Comparison of ENCODE assay signal across 13 cellular contexts in the genomic region with DNA sequence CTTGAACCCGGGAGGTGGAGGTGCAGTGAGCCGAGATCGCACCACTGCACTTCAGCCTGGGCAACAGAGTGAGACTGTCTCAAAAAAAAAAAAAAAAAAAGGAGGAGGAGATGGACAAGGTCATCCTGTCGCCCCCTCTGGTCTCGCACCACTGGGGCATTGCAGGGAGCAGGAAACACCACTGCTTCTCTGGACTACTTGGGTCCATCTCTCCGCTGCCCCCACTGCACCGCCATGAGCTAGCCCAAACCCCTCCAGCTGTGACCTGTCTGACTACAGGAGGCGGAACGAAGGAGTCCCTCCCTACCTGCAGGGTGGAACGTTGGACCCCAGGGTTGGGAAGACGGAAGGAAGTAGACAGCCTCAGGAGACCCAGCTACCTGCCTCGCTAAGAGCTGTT. TPM values are rescaled to one million over a fixed set of nuclear protein-coding genes. Genes with fewer than 3 reads are reported as not detected.
DNase-seq lines count a peak whose midpoint lies in the region; ATAC-seq and TF ChIP-seq lines count a peak whose summit lies in the region.
"Had no signal": no experiment of that assay in that cellular context is flagged by ENCODE, and none has a peak within 500 bp of the region (broad histone marks: within the 10 kb centered on the region; RNA-seq: fewer than 3 reads in every experiment).

No MANE protein-coding gene starts in this region.

- H2AFZ ChIP-seq in osteoblast (ENCODE audit: low read length): no peak overlapping the region
- H2AFZ ChIP-seq: GM23248 had no signal

- H3K9me3 ChIP-seq in WERI-Rb-1 (ENCODE audit: severe bottlenecking): no peaks in the 10 kb centered on the region
- no peaks in the 10 kb centered on the region for H3K9me3 ChIP-seq in osteoblast (ENCODE audit: low read depth, low read length)

- no peaks in the 10 kb centered on the region for H3K36me3 ChIP-seq in WERI-Rb-1
- no peaks in the 10 kb centered on the region for H3K36me3 ChIP-seq in osteoblast (ENCODE audit: insufficient read depth, low read length)

- ATAC-seq in left colon: peak; percentile 17
- no peak for ATAC-seq in GM21390 (IDR thresholded peaks at IDR 0.05; ENCODE audit: unreplicated experiment)
- ATAC-seq in HG03439 (IDR thresholded peaks at IDR 0.05; ENCODE audit: unreplicated experiment): no peak

- no peaks in the 10 kb centered on the region for H4K20me1 ChIP-seq in osteoblast (ENCODE audit: insufficient read depth, low read length)

- H3K36me3 Mint-ChIP-seq in chondrocyte (ENCODE audit: low read depth): no peaks in the 10 kb centered on the region
- H3K36me3 Mint-ChIP-seq: CD14-positive monocyte had no signal

- H3K4me3 Mint-ChIP-seq in chondrocyte (ENCODE audit: unreplicated experiment): no peak overlapping the region
- H3K4me3 Mint-ChIP-seq: CD14-positive monocyte had no signal

- H3K27me3 Mint-ChIP-seq in chondrocyte (ENCODE audit: low read depth): peaks cover 24% of the 10 kb centered on the region

- H3K4me2 ChIP-seq in osteoblast (ENCODE audit: insufficient read depth, low read length): no peak overlapping the region

- H3K9me3 Mint-ChIP-seq in chondrocyte (ENCODE audit: low read depth): no peaks in the 10 kb centered on the region

- H3K27ac ChIP-seq in C4-2B (peak overlapping the region; percentile 16; the same call in 1 of the 2 replicates), WERI-Rb-1 (peak overlapping the region; percentile 88), osteoblast (ENCODE audit: low read depth, low read length) (no peak overlapping the region)
- H3K27ac ChIP-seq: GM23248 had no signal

- no peak for TF ChIP-seq CTCF in C4-2B (conservative IDR thresholded peaks at IDR 0.05)
- TF ChIP-seq CTCF in WERI-Rb-1 (IDR thresholded peaks at IDR 0.05; ENCODE audit: low read depth, low read length): no peak
- no peak for TF ChIP-seq CTCF in osteoblast (IDR thresholded peaks at IDR 0.05; ENCODE audit: extremely low read depth, low read depth, low read length)
- no peak for TF ChIP-seq CTCF in chondrocyte (IDR thresholded peaks at IDR 0.05)

- no peaks in the 10 kb centered on the region for H3K79me2 ChIP-seq in osteoblast (ENCODE audit: insufficient read depth, low read length)

- intact Hi-C loops in left colon (cut with DNase I, micrococcal nuclease): no loop called here

- DNase-seq in WERI-Rb-1: no peak
- no peak for DNase-seq in left colon
- DNase-seq in osteoblast (ENCODE audit: insufficient read length, low spot score, missing footprints): peak; percentile 15
- no peak for DNase-seq in chondrocyte (ENCODE audit: low spot score)
- no peak for DNase-seq in NCI-H69 (lab: John Stamatoyannopoulos, UW)
- DNase-seq: COR-L47, GM23248, NCI-H187 treated with DMSO at 0.1 percent for 48 hours, RPMI8226 had no signal

- H3K27me3 ChIP-seq in WERI-Rb-1 (ENCODE audit: insufficient read depth, low read depth, severe bottlenecking): no peaks in the 10 kb centered on the region
- H3K27me3 ChIP-seq in osteoblast (ENCODE audit: insufficient read depth, low read length): no peaks in the 10 kb centered on the region

- H3K4me1 Mint-ChIP-seq in chondrocyte (ENCODE audit: low read depth): no peaks in the 10 kb centered on the region
- H3K4me1 Mint-ChIP-seq: CD14-positive monocyte had no signal

- H3K4me3 ChIP-seq in WERI-Rb-1 (ENCODE audit: low read depth, low read length) (peak overlapping the region; percentile 2), osteoblast (ENCODE audit: insufficient read depth, low read length) (no peak overlapping the region)
- H3K4me3 ChIP-seq: GM23248 had no signal

- no peaks in the 10 kb centered on the region for H3K4me1 ChIP-seq in osteoblast (ENCODE audit: insufficient read depth, low read length)

- H3K27ac Mint-ChIP-seq in chondrocyte (ENCODE audit: unreplicated experiment): no peak overlapping the region

RNA-seq across cellular contexts. Expression of a gene that starts 18.2 kb away (rescaled TPM):
- total RNA-seq in left colon (1 to 10 TPM; 3.0 to 4.7 TPM), osteoblast (0.29 and 0.36 TPM in 2 replicates), chondrocyte (1.0 to 1.5 TPM (median 1.2 TPM) in 3 replicates)
